9 cellular contexts compared by ENCODE assay signal in genomic region chr1:20165522-20165951, GRCh38. TPM values are rescaled to one million over a fixed set of nuclear protein-coding genes. Genes with fewer than 3 reads are reported as not detected.
DNase-seq lines count a peak whose midpoint lies in the region; ATAC-seq lines count a peak whose summit lies in the region.
"Had no signal": no experiment of that assay in that cellular context is flagged by ENCODE, and none has a peak within 500 bp of the region (broad histone marks: within the 10 kb centered on the region; RNA-seq: fewer than 3 reads in every experiment).

No MANE protein-coding gene starts in this region.

- H3K9ac ChIP-seq in adipocyte (ENCODE audit: low read length): no peak overlapping the region

- H3K4me3 ChIP-seq in adipocyte (ENCODE audit: low read length): no peak overlapping the region
- H3K4me3 ChIP-seq: skin epidermis had no signal

- peaks cover 31% of the 10 kb centered on the region for H3K9me3 ChIP-seq in adipocyte (ENCODE audit: control insufficient read depth, low read length)

- no peak for ATAC-seq in activated CD4-positive, CD25-positive, alpha-beta regulatory T cell treated with anti-CD3 and anti-CD28 coated beads, Interleukin-2, amount 50 U/mL, for 24 hours
- ATAC-seq in HG03571 (IDR thresholded peaks at IDR 0.05; ENCODE audit: unreplicated experiment): no peak

- H3K27me3 ChIP-seq in adipocyte (replicated peaks; ENCODE audit: control insufficient read depth, insufficient read depth, low read length): peaks cover 51% of the 10 kb centered on the region

- no peaks in the 10 kb centered on the region for H3K36me3 ChIP-seq in adipocyte (ENCODE audit: control insufficient read depth, insufficient read depth, low read length, severe bottlenecking)

- DNase-seq in GDM1 (lab: John Stamatoyannopoulos, UW) (peak; percentile 46), LHCN-M2 (ENCODE audit: low read depth) (peak; percentile 15), adipocyte (ENCODE audit: low read depth) (peak; percentile 4), lung microvascular endothelial cell (ENCODE audit: low read depth in 2 of 2) (peak; percentile 24 to 28), NCI-H2081 (lab: John Stamatoyannopoulos, UW) (no peak), kidney glomerular epithelial cell (lab: John Stamatoyannopoulos, UW) (no peak)

- H3K4me1 ChIP-seq in adipocyte (ENCODE audit: control insufficient read depth, insufficient read depth, low read length): no peaks in the 10 kb centered on the region

RNA-seq across cellular contexts. Expression of gene UBXN10, which starts 20.4 kb away (rescaled TPM):
- total RNA-seq in LHCN-M2 (2014; rRNA removed) (not detected in 2 replicates), lung microvascular endothelial cell (under 0.01 TPM in 1 of 2 replicates, not detected in the other)
- not detected for polyA plus RNA-seq in LHCN-M2 (2012)

RNA-seq across cellular contexts. Expression of gene PLA2G2C, which starts 20.8 kb away (rescaled TPM):
- not detected in 2 replicates for total RNA-seq in LHCN-M2 (2014; rRNA removed)
- not detected for polyA plus RNA-seq in LHCN-M2 (2012)
- total RNA-seq in lung microvascular endothelial cell: not detected in 2 replicates

RNA-seq across cellular contexts. Expression of gene PLA2G2F, which starts 26.4 kb away (rescaled TPM):
- total RNA-seq in LHCN-M2 (2014; rRNA removed) (not detected in 2 replicates), lung microvascular endothelial cell (not detected in 2 replicates)
- polyA plus RNA-seq in LHCN-M2 (2012): not detected

RNA-seq across cellular contexts. Expression of gene PLA2G2D, which starts 46.2 kb away (rescaled TPM):
- total RNA-seq in LHCN-M2 (2014; rRNA removed) (not detected in 2 replicates), lung microvascular endothelial cell (not detected in 2 replicates)
- polyA plus RNA-seq in LHCN-M2 (2012): not detected

Comparison
In these comparisons a context has a peak if more than half of its experiments do, and no peak if none do; other contexts are left out.
1. DNase-seq: peak in GDM1 (single experiment), LHCN-M2 (single experiment), adipocyte (single experiment) and lung microvascular endothelial cell (2 of 2); none in NCI-H2081 (0 of 2) and kidney glomerular epithelial cell (single experiment).